ENCODE assay signal across 18 cellular contexts in genomic region chr6:170045981-170046667, GRCh38.
DNase-seq lines count a peak whose midpoint lies in the region; ATAC-seq and TF ChIP-seq lines count a peak whose summit lies in the region.
"Had no signal": no experiment of that assay in that cellular context is flagged by ENCODE, and none has a peak within 500 bp of the region (broad histone marks: within the 10 kb centered on the region; RNA-seq: fewer than 3 reads in every experiment).

No MANE protein-coding gene starts in this region.

- no peak overlapping the region for H3K27ac ChIP-seq in SK-N-MC
- H3K27ac ChIP-seq in lower lobe of right lung, result no peak overlapping the region
- no peak overlapping the region for H3K27ac ChIP-seq in upper lobe of right lung
- H3K27ac ChIP-seq: uterus had no signal

- H3K4me1 ChIP-seq in lower lobe of right lung (peaks cover 16% of the 10 kb centered on the region), upper lobe of right lung (peaks cover 14% of the 10 kb centered on the region)
- H3K4me1 ChIP-seq: HAP-1 had no signal

- H3K4me3 ChIP-seq in SK-N-MC (peak overlapping the region; percentile 26; the same call in 1 of the 2 replicates), lower lobe of right lung (no peak overlapping the region), upper lobe of right lung (no peak overlapping the region)
- H3K4me3 ChIP-seq: HAP-1, uterus had no signal

- no peak for TF ChIP-seq CTCF in lower lobe of right lung (IDR thresholded peaks at IDR 0.05)
- TF ChIP-seq CTCF in upper lobe of right lung (IDR thresholded peaks at IDR 0.05), result no peak

- peak overlapping the region; percentile 1 for H3K9ac ChIP-seq in SK-N-MC (ENCODE audit: insufficient read length)

- ATAC-seq in Right ventricle myocardium inferior, result peak; percentile 8
- no peak for ATAC-seq in lower lobe of right lung
- ATAC-seq in upper lobe of right lung, result no peak
- ATAC-seq in GM21737 (IDR thresholded peaks at IDR 0.05; ENCODE audit: unreplicated experiment), result no peak

- no peaks in the 10 kb centered on the region for H3K27me3 ChIP-seq in lower lobe of right lung (ENCODE audit: low read depth)
- no peaks in the 10 kb centered on the region for H3K27me3 ChIP-seq in upper lobe of right lung
- H3K27me3 ChIP-seq: uterus had no signal

- intact Hi-C loops in Right ventricle myocardium inferior (cut with DNase I), result loop anchor here (2.0 to 5.0 kb wide), 2 partner anchors 79 to 85 kb away; no protein-coding TSS in a partner anchor
- intact Hi-C loops in lower lobe of right lung (cut with DNase I), result no loop called here
- intact Hi-C loops in upper lobe of right lung (cut with DNase I), result no loop called here

- no peak for DNase-seq in SK-N-MC (ENCODE audit: low read depth, low spot score)
- DNase-seq in Right ventricle myocardium inferior (ENCODE audit: missing footprints), result peak; percentile 62
- peak; percentile 34 for DNase-seq in lower lobe of right lung
- peak; percentile 52 for DNase-seq in upper lobe of right lung
- DNase-seq in NOMO-1 treated with dmso at 0.1 percent for 144 hours (lab: John Stamatoyannopoulos, UW; ENCODE audit: unreplicated experiment), result no peak
- DNase-seq in NCI-H2107 (lab: John Stamatoyannopoulos, UW), result no peak
- DNase-seq: activated CD4-positive, alpha-beta T cell treated with anti-CD3 and anti-CD28 coated beads, Interleukin-2, amount 50 U/mL, for 1 hour; activated naive CD8-positive, alpha-beta T cell treated with anti-CD3 and anti-CD28 coated beads for 36 hours; endodermal cell; NCI-H1417 treated with DMSO at 0.1 percent for 48 hours; NCI-H510A; NK-92 treated with Interleukin-12 subunit alpha and Interleukin-12 subunit beta, amount 100 ng/mL, for 24 hours; occipital lobe; retina; T-helper 9 cell had no signal

- H3K9me3 ChIP-seq in SK-N-MC (ENCODE audit: low read depth, low read length) (no peaks in the 10 kb centered on the region), lower lobe of right lung (no peaks in the 10 kb centered on the region), upper lobe of right lung (no peaks in the 10 kb centered on the region)
- H3K9me3 ChIP-seq: HAP-1, uterus had no signal

- no peaks in the 10 kb centered on the region for H3K36me3 ChIP-seq in SK-N-MC (ENCODE audit: insufficient read depth, low read length)
- H3K36me3 ChIP-seq in lower lobe of right lung, result no peaks in the 10 kb centered on the region
- no peaks in the 10 kb centered on the region for H3K36me3 ChIP-seq in upper lobe of right lung
- H3K36me3 ChIP-seq: HAP-1, uterus had no signal

Comparison
In these comparisons a context has a peak if more than half of its experiments do, and no peak if none do; other contexts are left out.
1. DNase-seq: peak in Right ventricle myocardium inferior (single experiment), lower lobe of right lung (single experiment) and upper lobe of right lung (single experiment); none in SK-N-MC (single experiment), NOMO-1 treated with dmso at 0.1 percent for 144 hours (single experiment) and NCI-H2107 (single experiment).